22 cellular contexts compared by ENCODE assay signal in the genomic region with DNA sequence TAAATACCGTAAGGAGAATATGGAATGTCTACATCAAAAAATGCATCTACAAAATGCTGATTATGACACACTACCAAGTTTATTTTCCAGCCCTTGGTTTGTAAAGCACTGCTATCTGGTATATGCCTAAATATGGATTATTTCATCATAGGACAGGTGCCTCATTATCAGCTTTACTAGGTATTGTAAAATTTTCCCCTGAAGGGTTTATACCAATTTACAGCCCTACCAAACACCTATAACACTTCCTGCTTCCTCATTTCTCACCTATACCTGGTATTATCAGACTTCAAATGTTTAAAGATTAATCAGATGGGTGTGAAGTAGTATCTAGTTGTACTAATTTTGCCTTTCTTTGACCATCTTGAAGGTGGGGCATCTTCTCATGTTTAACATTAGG. TPM values are rescaled to one million over a fixed set of nuclear protein-coding genes. Genes with fewer than 3 reads are reported as not detected.
DNase-seq lines count a peak whose midpoint lies in the region; ATAC-seq, FAIRE-seq and TF ChIP-seq lines count a peak whose summit lies in the region.
"Had no signal": no experiment of that assay in that cellular context is flagged by ENCODE, and none has a peak within 500 bp of the region (broad histone marks: within the 10 kb centered on the region; RNA-seq: fewer than 3 reads in every experiment).

No MANE protein-coding gene starts in this region.

- H3K27ac Mint-ChIP-seq in CD4-positive, CD25-positive, alpha-beta regulatory T cell, result peak overlapping the region; percentile 15 to 67 (median 65)
- H3K27ac Mint-ChIP-seq: nephron progenitor cell; stimulated activated naive CD8-positive, alpha-beta T cell treated with anti-CD3 and anti-CD28 coated beads, Interleukin-15, Interleukin-2, amounts not matched to agents 100 ng/mL and 50 ng/mL, for 24 hours had no signal

- H4K20me1 ChIP-seq in Karpas-422 (ENCODE audit: insufficient read depth, low read depth, low read length), result no peaks in the 10 kb centered on the region

- peaks cover 91% of the 10 kb centered on the region for H3K79me2 ChIP-seq in Karpas-422 (ENCODE audit: low read length)

- no peak overlapping the region for H3K27ac ChIP-seq in CD4-positive, CD25-positive, alpha-beta regulatory T cell (ENCODE audit: insufficient read depth, low read length, poor library complexity, severe bottlenecking)
- peak overlapping the region; percentile 85 for H3K27ac ChIP-seq in Karpas-422 (ENCODE audit: low read length)
- peak overlapping the region in 1 of 4 donors; percentile 26 for H3K27ac ChIP-seq in pancreas
- H3K27ac ChIP-seq: adrenal gland, upper lobe of right lung had no signal

- DNase-seq in CD4-positive, CD25-positive, alpha-beta regulatory T cell, result no peak
- DNase-seq in Karpas-422, result no peak
- no peak for DNase-seq in pancreas
- DNase-seq in retina, result no peak
- DNase-seq: activated CD4-positive, alpha-beta T cell treated with anti-CD3 and anti-CD28 coated beads, Interleukin-2, amount 50 U/mL, for 48 hours; activated T-cell treated with anti-CD3 and anti-CD28 coated beads, Interleukin-2, amount 50 U/mL, for 4 hours; adrenal gland; effector memory CD4-positive, alpha-beta T cell; H7; heart left ventricle; mammary epithelial cell; NCI-H2029; NCI-H524; nephron progenitor cell; SHP77; T-helper 1 cell; upper lobe of right lung had no signal

- H3K27me3 Mint-ChIP-seq in CD4-positive, CD25-positive, alpha-beta regulatory T cell, result no peaks in the 10 kb centered on the region
- H3K27me3 Mint-ChIP-seq: central memory CD8-positive, alpha-beta T cell; stimulated activated naive CD8-positive, alpha-beta T cell treated with anti-CD3 and anti-CD28 coated beads, Interleukin-15, Interleukin-2, amounts not matched to agents 100 ng/mL and 50 ng/mL, for 24 hours had no signal

- H3K4me3 ChIP-seq in CD4-positive, CD25-positive, alpha-beta regulatory T cell (ENCODE audit: low read depth, low read length), result no peak overlapping the region
- H3K4me3 ChIP-seq in Karpas-422 (ENCODE audit: low read length) (no peak overlapping the region), pancreas (no peak overlapping the region)
- H3K4me3 ChIP-seq: adrenal gland, heart left ventricle, upper lobe of right lung had no signal

- no peak for FAIRE-seq in pancreas (lab: Jason Lieb, UNC)

- intact Hi-C loops in pancreas (cut with DNase I), result no loop called here

- H3K36me3 ChIP-seq in CD4-positive, CD25-positive, alpha-beta regulatory T cell (ENCODE audit: control insufficient read depth, insufficient read depth, low read length), result peaks cover 44% of the 10 kb centered on the region
- H3K36me3 ChIP-seq in Karpas-422 (ENCODE audit: insufficient read depth, low read length) (peaks cover 51% of the 10 kb centered on the region), pancreas (peaks cover 0 to 4% (median 0%) of the 10 kb centered on the region in 3 donors)
- H3K36me3 ChIP-seq: adrenal gland had no signal

- no peak overlapping the region for H2AFZ ChIP-seq in Karpas-422 (ENCODE audit: low read length)

- no peaks in the 10 kb centered on the region for H3K9me2 ChIP-seq in Karpas-422 (replicated peaks; ENCODE audit: insufficient read depth, low read length)

- 0 out of 2 replicates have a peak overlapping the region, but pooled peaks have one; percentile 8 for H3K9ac ChIP-seq in Karpas-422 (ENCODE audit: low read length)

- peaks cover 28% of the 10 kb centered on the region for H3K36me3 Mint-ChIP-seq in CD4-positive, CD25-positive, alpha-beta regulatory T cell

- H3K4me2 ChIP-seq in Karpas-422 (ENCODE audit: low read depth, low read length, poor library complexity, severe bottlenecking), result peak overlapping the region; percentile 72

- peak overlapping the region in 1 of 4 donors; percentile 32 for H3K4me3 Mint-ChIP-seq in CD4-positive, CD25-positive, alpha-beta regulatory T cell
- H3K4me3 Mint-ChIP-seq: activated T-cell treated with anti-CD3 and anti-CD28 coated beads, Interleukin-2, amount 50 U/mL, for 4 hours; central memory CD8-positive, alpha-beta T cell; nephron progenitor cell; stimulated activated naive CD8-positive, alpha-beta T cell treated with anti-CD3 and anti-CD28 coated beads, Interleukin-15, Interleukin-2, amounts not matched to agents 100 ng/mL and 50 ng/mL, for 24 hours had no signal

- H3K9me3 Mint-ChIP-seq in CD4-positive, CD25-positive, alpha-beta regulatory T cell, result peaks cover 0 to 8% (median 0%) of the 10 kb centered on the region in 7 donors

- peaks cover 4% of the 10 kb centered on the region for H3K4me1 ChIP-seq in CD4-positive, CD25-positive, alpha-beta regulatory T cell (ENCODE audit: control insufficient read depth, insufficient read depth, low read length, poor library complexity, severe bottlenecking)
- peaks cover 50% of the 10 kb centered on the region for H3K4me1 ChIP-seq in Karpas-422 (ENCODE audit: low read length)
- H3K4me1 ChIP-seq in pancreas, result peaks cover 0 to 13% (median 6%) of the 10 kb centered on the region in 3 donors
- H3K4me1 ChIP-seq: upper lobe of right lung had no signal

- no peaks in the 10 kb centered on the region for H3K27me3 ChIP-seq in CD4-positive, CD25-positive, alpha-beta regulatory T cell (ENCODE audit: control insufficient read depth, insufficient read depth, low read length)
- H3K27me3 ChIP-seq in Karpas-422 (ENCODE audit: low read length) (no peaks in the 10 kb centered on the region), pancreas (no peaks in the 10 kb centered on the region)
- H3K27me3 ChIP-seq: adrenal gland, heart left ventricle, upper lobe of right lung had no signal

- no peak for ATAC-seq in CD4-positive, CD25-positive, alpha-beta regulatory T cell (ENCODE audit: low read depth in 2 of 2)
- ATAC-seq in esophagus mucosa, result peak; percentile 14
- ATAC-seq in pancreas, result peak in 3 of 4 donors; percentile 27 to 54 (median 35)
- no peak for ATAC-seq in HG02642 (IDR thresholded peaks at IDR 0.05; ENCODE audit: poor library complexity, unreplicated experiment)
- no peak for ATAC-seq in HG02759 (IDR thresholded peaks at IDR 0.05; ENCODE audit: unreplicated experiment)
- ATAC-seq: activated T-cell treated with anti-CD3 and anti-CD28 coated beads, Interleukin-2, amount 50 U/mL, for 4 hours; heart left ventricle; upper lobe of right lung had no signal

- H3K4me1 Mint-ChIP-seq in CD4-positive, CD25-positive, alpha-beta regulatory T cell, result peaks cover 35 to 60% (median 44%) of the 10 kb centered on the region in 4 donors
- H3K4me1 Mint-ChIP-seq: nephron progenitor cell had no signal

- TF ChIP-seq CTCF in pancreas (IDR thresholded peaks at IDR 0.05), result no peak

- peaks cover 0 to 8% of the 10 kb centered on the region in 2 experiments for H3K9me3 ChIP-seq in CD4-positive, CD25-positive, alpha-beta regulatory T cell (ENCODE audit: control insufficient read depth in 2 of 2, low read length in 2 of 2)
- no peaks in the 10 kb centered on the region for H3K9me3 ChIP-seq in Karpas-422 (ENCODE audit: low read length)
- H3K9me3 ChIP-seq in pancreas, result no peaks in the 10 kb centered on the region
- H3K9me3 ChIP-seq: upper lobe of right lung had no signal

- 81 to 94% methylated on average over 1 of the region's 1 CpG for WGBS in pancreas, 2 donors

RNA-seq across cellular contexts. Expression of a gene that starts 26.8 kb away (rescaled TPM):
- 27.6 TPM for total RNA-seq in CD4-positive, CD25-positive, alpha-beta regulatory T cell
- 10 to 100 TPM; 13.5 to 24.0 (median 15.3) TPM for polyA plus RNA-seq in CD4-positive, CD25-positive, alpha-beta regulatory T cell
- 176 and 180 TPM in 2 replicates for total RNA-seq in Karpas-422 (2014; rRNA removed; shearing (Covaris generic); ENCODE audit: low replicate concordance)
- total RNA-seq in esophagus mucosa, result 39.4 TPM
- total RNA-seq in pancreas, result 10 to 100 TPM in 5 of 6 donors, 1 to 10 TPM in 1; 9.9 to 19.4 (median 14.1) TPM
- 1 to 10 TPM; 5.1 to 6.3 TPM for polyA plus RNA-seq in pancreas

RNA-seq across cellular contexts. Expression of a gene that starts 43.8 kb away (rescaled TPM):
- total RNA-seq in CD4-positive, CD25-positive, alpha-beta regulatory T cell, result not detected
- polyA plus RNA-seq in CD4-positive, CD25-positive, alpha-beta regulatory T cell, result 1 to 10 TPM in 1 of 4 donors, under 1 TPM in 3; 0.24 to 1.8 (median 0.57) TPM
- not detected in 2 replicates for total RNA-seq in Karpas-422 (2014; rRNA removed; shearing (Covaris generic); ENCODE audit: low replicate concordance)
- total RNA-seq in esophagus mucosa (0.44 TPM), pancreas (1 to 10 TPM in 4 of 6 donors, under 1 TPM in 2; 0.39 to 2.0 (median 1.1) TPM)
- 1 to 10 TPM; 1.2 to 1.4 TPM for polyA plus RNA-seq in pancreas
- total RNA-seq: H7 had no signal

Comparison
In these comparisons a context has a peak if more than half of its experiments do, and no peak if none do; other contexts are left out.
1. ATAC-seq: peak in esophagus mucosa (single experiment) and pancreas (3 of 4); none in CD4-positive, CD25-positive, alpha-beta regulatory T cell (0 of 2), HG02642 (single experiment) and HG02759 (single experiment).